Comparison of ENCODE assay signal across 34 cellular contexts in the genomic region with DNA sequence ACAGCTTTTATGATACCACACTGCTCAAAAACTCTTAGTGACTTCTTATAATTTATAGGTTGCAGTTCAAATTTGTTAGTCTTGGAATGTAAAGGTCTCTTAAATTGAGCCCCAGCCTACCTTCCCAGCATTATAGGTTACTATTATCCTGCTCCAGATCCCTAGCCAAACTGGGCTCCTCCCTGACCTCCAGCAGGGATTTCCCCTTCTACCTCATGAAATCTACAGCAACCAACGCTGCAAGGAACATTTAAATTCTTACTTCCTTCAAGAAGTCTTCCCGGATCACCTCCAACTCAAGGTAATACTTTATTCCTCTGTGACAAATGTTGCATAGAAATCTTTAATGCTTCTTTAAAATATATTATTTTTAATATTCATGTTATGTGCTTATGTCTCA.
"Had no signal": no experiment of that assay in that cellular context is flagged by ENCODE, and none has a peak within 500 bp of the region (broad histone marks: within the 10 kb centered on the region; RNA-seq: fewer than 3 reads in every experiment).

No MANE protein-coding gene starts in this region.

- H3K27ac ChIP-seq: adrenal gland, body of pancreas, breast epithelium, KMS-11, RWPE1, VCaP had no signal

- ATAC-seq: activated CD8-positive, alpha-beta T cell treated with anti-CD3 and anti-CD28 coated beads for 36 hours; activated naive CD4-positive, alpha-beta T cell treated with anti-CD3 and anti-CD28 coated beads, Interleukin-2, amount 50 U/mL, for 72 hours; body of pancreas; PC-3; Right ventricle myocardium inferior had no signal

- H3K27ac Mint-ChIP-seq: activated B cell treated with CpG ODN at 0.5 μM for 24 hours; activated CD8-positive, alpha-beta T cell treated with anti-CD3 and anti-CD28 coated beads for 36 hours; activated T-cell treated with anti-CD3 and anti-CD28 coated beads, Interleukin-2, amount 50 U/mL, for 24 hours; activated T-helper 2 cell treated with anti-CD3 and anti-CD28 coated beads, Interferon-gamma antibody, Interleukin-2, Interleukin-4, amounts not matched to agents 10 μg/mL and 5 μg/mL and 100 μg/mL, durations not matched to agents 14 hours and 24 hours and 36 hours had no signal

- H3K4me3 Mint-ChIP-seq: activated B cell treated with CpG ODN at 0.5 μM for 24 hours; activated CD8-positive, alpha-beta T cell treated with anti-CD3 and anti-CD28 coated beads for 36 hours; activated T-cell treated with anti-CD3 and anti-CD28 coated beads, Interleukin-2, amount 50 U/mL, for 24 hours had no signal

- H3K9ac ChIP-seq: KMS-11 had no signal

- H3K27me3 Mint-ChIP-seq: activated B cell treated with CpG ODN at 0.5 μM for 24 hours; activated CD8-positive, alpha-beta T cell treated with anti-CD3 and anti-CD28 coated beads for 36 hours; activated T-cell treated with anti-CD3 and anti-CD28 coated beads, Interleukin-2, amount 50 U/mL, for 24 hours had no signal

- H3K9me3 Mint-ChIP-seq: activated B cell treated with CpG ODN at 0.5 μM for 24 hours; activated CD8-positive, alpha-beta T cell treated with anti-CD3 and anti-CD28 coated beads for 36 hours; activated naive CD4-positive, alpha-beta T cell treated with anti-CD3 and anti-CD28 coated beads, Interleukin-2, amount 50 U/mL, for 72 hours; activated T-cell treated with anti-CD3 and anti-CD28 coated beads, Interleukin-2, amount 50 U/mL, for 24 hours; activated T-helper 2 cell treated with anti-CD3 and anti-CD28 coated beads, Interferon-gamma antibody, Interleukin-2, Interleukin-4, amounts not matched to agents 10 μg/mL and 5 μg/mL and 100 μg/mL, durations not matched to agents 14 hours and 24 hours and 36 hours had no signal

- H3K36me3 ChIP-seq: adrenal gland, breast epithelium had no signal

- DNase-seq: activated B cell treated with CpG ODN at 0.5 μM for 24 hours; activated CD4-positive, alpha-beta T cell treated with anti-CD3 and anti-CD28 coated beads for 48 hours; activated CD4-positive, alpha-beta T cell treated with anti-CD3 and anti-CD28 coated beads, Interleukin-2, amount 50 U/mL, for 4 hours; activated CD4-positive, CD25-positive, alpha-beta regulatory T cell treated with anti-CD3 and anti-CD28 coated beads, Interleukin-2, amount 50 U/mL, for 72 hours; activated CD8-positive, alpha-beta T cell treated with anti-CD3 and anti-CD28 coated beads for 36 hours; activated gamma-delta T cell; activated naive CD4-positive, alpha-beta T cell treated with Interleukin-2 at 50 U/mL for 16 hours; activated T-cell treated with anti-CD3 and anti-CD28 coated beads, Interleukin-2, amount 50 U/mL, for 24 hours; adrenal gland; body of pancreas; NCI-H1092 treated with DMSO at 0.1 percent for 48 hours; NCI-H1417; NCI-H146; NCI-H187; NCI-H2029 treated with DMSO at 0.1 percent for 48 hours; NCI-H2107; NCI-H2171; NCI-H510A; NCI-H526; NCI-H748 treated with DMSO at 0.1 percent for 48 hours; NK-92 treated with Interleukin-12 subunit alpha and Interleukin-12 subunit beta, amount 100 ng/mL, for 24 hours; PC-3; SIG-M5; SW 1271; T-helper 1 cell; T-helper 2 cell; T-helper 9 cell had no signal

- H3K4me3 ChIP-seq: adrenal gland, body of pancreas, breast epithelium had no signal

- H3K36me3 Mint-ChIP-seq: activated naive CD4-positive, alpha-beta T cell treated with anti-CD3 and anti-CD28 coated beads, Interleukin-2, amount 50 U/mL, for 72 hours had no signal

- H3K4me2 ChIP-seq: KMS-11 had no signal

- H3K4me1 ChIP-seq: breast epithelium had no signal

- H3K27me3 ChIP-seq: adrenal gland, body of pancreas, breast epithelium had no signal

- H3K9me3 ChIP-seq: adrenal gland, body of pancreas, breast epithelium had no signal
